11 cellular contexts compared by ENCODE assay signal in the genomic region with DNA sequence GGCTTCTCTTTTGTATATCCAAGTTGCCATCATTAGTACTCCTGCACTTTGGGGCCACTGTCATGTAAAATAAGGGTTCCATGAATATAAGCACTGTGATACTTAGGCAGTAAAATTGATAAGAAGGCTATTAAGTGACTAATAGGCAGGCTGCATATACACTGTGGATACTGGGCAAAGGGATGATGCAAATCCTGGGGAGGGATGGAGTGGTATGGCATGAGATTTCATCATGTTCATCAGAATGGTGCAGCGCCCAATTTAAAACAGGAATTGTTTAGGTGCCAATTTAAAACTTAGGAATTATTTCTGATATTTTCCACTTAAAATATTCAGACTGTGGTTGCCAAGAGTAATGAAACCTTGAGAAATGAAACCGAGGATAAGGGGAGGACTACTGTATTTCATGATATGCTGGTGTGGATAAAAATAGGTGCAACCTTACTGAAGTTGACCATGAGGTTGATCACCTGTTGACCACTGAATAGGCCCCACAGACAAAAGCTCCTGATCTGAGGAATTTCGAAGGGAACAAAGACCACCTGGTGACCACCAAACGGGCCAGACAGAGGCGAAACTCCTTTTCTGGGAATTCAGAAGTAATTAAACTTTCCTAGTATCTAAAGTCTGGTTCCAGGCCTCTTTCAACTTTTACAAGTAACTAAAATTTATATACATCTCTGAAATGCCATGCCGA. TPM values are rescaled to one million over a fixed set of nuclear protein-coding genes. Genes with fewer than 3 reads are reported as not detected.
DNase-seq lines count a peak whose midpoint lies in the region; ATAC-seq and TF ChIP-seq lines count a peak whose summit lies in the region.
"Had no signal": no experiment of that assay in that cellular context is flagged by ENCODE, and none has a peak within 500 bp of the region (broad histone marks: within the 10 kb centered on the region; RNA-seq: fewer than 3 reads in every experiment).

No MANE protein-coding gene starts in this region.

- no peak overlapping the region for H2AFZ ChIP-seq in HCT116 (ENCODE audit: low read depth, low read length, poor library complexity, severe bottlenecking)

- H3K9me3 ChIP-seq in HCT116 (ENCODE audit: control insufficient read depth in 1 of 2, insufficient read depth in 1 of 2, low read depth in 1 of 2, low read length in 2 of 2) = no peaks in the 10 kb centered on the region
- H3K9me3 ChIP-seq in iPS-18a (ENCODE audit: control insufficient read depth, low read depth, low read length) = no peaks in the 10 kb centered on the region
- H3K9me3 ChIP-seq: BLaER1, MG63 had no signal

- TF ChIP-seq POLR2A in HCT116 (IDR thresholded peaks at IDR 0.05; ENCODE audit: borderline replicate concordance, extremely low read depth, insufficient read depth, insufficient read length) = no peak

- H3K4me2 ChIP-seq in HCT116 (ENCODE audit: low read length) = no peak overlapping the region
- H3K4me2 ChIP-seq: BLaER1 had no signal

- H3K27me3 Mint-ChIP-seq in activated T-helper 17 cell treated with anti-CD3 and anti-CD28 coated beads, Interleukin-2, amount 50 U/mL, for 72 hours = no peaks in the 10 kb centered on the region
- no peaks in the 10 kb centered on the region for H3K27me3 Mint-ChIP-seq in T-helper 2 cell treated with Interferon-gamma antibody and Interleukin-4, amounts not matched to agents 5 μg/mL and 100 μg/mL, for 36 hours (ENCODE audit: low read depth)

- H3K9ac ChIP-seq in HCT116 (ENCODE audit: low read length) (no peak overlapping the region), iPS-18a (ENCODE audit: low read length) (peak overlapping the region; percentile 39)
- H3K9ac ChIP-seq: BLaER1 had no signal

- no TSS peak for BruUV-seq in HCT116 (replicated peaks; lab: Mats Ljungman, UMichigan)

- peaks cover 0 to 2% of the 10 kb centered on the region in 2 experiments; a peak in 1 of 4 replicates for H3K36me3 ChIP-seq in HCT116 (ENCODE audit: control insufficient read depth in 1 of 2, insufficient read depth in 2 of 2, low read length in 2 of 2)
- peaks cover 3% of the 10 kb centered on the region for H3K36me3 ChIP-seq in iPS-18a (ENCODE audit: control insufficient read depth, low read depth, low read length)

- peaks cover 96% of the 10 kb centered on the region for H3K79me2 ChIP-seq in HCT116 (ENCODE audit: insufficient read depth, low read length)

- TF ChIP-seq CTCF in AG10803 (conservative IDR thresholded peaks at IDR 0.05; ENCODE audit: low read length) (no peak), HCT116 (IDR thresholded peaks at IDR 0.05 in 2 of 3, conservative IDR thresholded peaks at IDR 0.05 in 1 of 3; ENCODE audit: borderline replicate concordance in 1 of 3, insufficient read depth in 1 of 3, low read depth in 2 of 3, low read length in 2 of 3) (no peak)

- H3K9me3 Mint-ChIP-seq in activated T-helper 17 cell treated with anti-CD3 and anti-CD28 coated beads, Interleukin-2, amount 50 U/mL, for 72 hours = no peaks in the 10 kb centered on the region
- no peaks in the 10 kb centered on the region for H3K9me3 Mint-ChIP-seq in T-helper 2 cell treated with Interferon-gamma antibody and Interleukin-4, amounts not matched to agents 5 μg/mL and 100 μg/mL, for 36 hours

- no peak for TF ChIP-seq RAD21 in HCT116 (IDR thresholded peaks at IDR 0.05; ENCODE audit: low read depth)

- no peaks in the 10 kb centered on the region for H3K27me3 ChIP-seq in HCT116 (ENCODE audit: insufficient read depth, low read length)
- H3K27me3 ChIP-seq in iPS-18a (ENCODE audit: control insufficient read depth, insufficient read depth, low read length) = no peaks in the 10 kb centered on the region
- H3K27me3 ChIP-seq: BLaER1, MG63 had no signal

- ATAC-seq in HCT116 (no peak), GM21619 (IDR thresholded peaks at IDR 0.05; ENCODE audit: unreplicated experiment) (no peak)
- no peak for ATAC-seq in activated T-helper 17 cell treated with anti-CD3 and anti-CD28 coated beads, Interleukin-2, amount 50 U/mL, for 72 hours (replicated peaks)

- H3K9me2 ChIP-seq in HCT116 (ENCODE audit: insufficient read depth) = no peaks in the 10 kb centered on the region

- intact Hi-C loops in HCT116 (cut with micrococcal nuclease) = no loop called here

- H3K4me3 ChIP-seq in AG10803 (ENCODE audit: low read length) (no peak overlapping the region), HCT116 (replicated peaks in 1 of 2; ENCODE audit: low read depth in 1 of 2, low read length in 2 of 2) (no peak overlapping the region), iPS-18a (ENCODE audit: low read length) (peak overlapping the region; percentile 35)
- H3K4me3 ChIP-seq: BLaER1, MG63 had no signal

- H3K36me3 Mint-ChIP-seq in activated T-helper 17 cell treated with anti-CD3 and anti-CD28 coated beads, Interleukin-2, amount 50 U/mL, for 72 hours (ENCODE audit: low read depth) = peaks cover 83% of the 10 kb centered on the region
- peaks cover 38% of the 10 kb centered on the region for H3K36me3 Mint-ChIP-seq in T-helper 2 cell treated with Interferon-gamma antibody and Interleukin-4, amounts not matched to agents 5 μg/mL and 100 μg/mL, for 36 hours (ENCODE audit: low read depth)

- peaks cover 4 to 14% of the 10 kb centered on the region in 2 experiments for H3K4me1 ChIP-seq in HCT116 (ENCODE audit: control insufficient read depth in 1 of 2, insufficient read depth in 2 of 2, low read length in 2 of 2)
- H3K4me1 ChIP-seq in iPS-18a (ENCODE audit: control insufficient read depth, low read depth, low read length) = peaks cover 56% of the 10 kb centered on the region

- H3K4me1 Mint-ChIP-seq in activated T-helper 17 cell treated with anti-CD3 and anti-CD28 coated beads, Interleukin-2, amount 50 U/mL, for 72 hours = peaks cover 52% of the 10 kb centered on the region
- H3K4me1 Mint-ChIP-seq in T-helper 2 cell treated with Interferon-gamma antibody and Interleukin-4, amounts not matched to agents 5 μg/mL and 100 μg/mL, for 36 hours (ENCODE audit: low read depth) = peaks cover 63% of the 10 kb centered on the region

- H3K27ac Mint-ChIP-seq in activated T-helper 17 cell treated with anti-CD3 and anti-CD28 coated beads, Interleukin-2, amount 50 U/mL, for 72 hours = peak overlapping the region; percentile 31
- H3K27ac Mint-ChIP-seq in T-helper 2 cell treated with Interferon-gamma antibody and Interleukin-4, amounts not matched to agents 5 μg/mL and 100 μg/mL, for 36 hours = no peak overlapping the region

- DNase-seq in AG10803 (ENCODE audit: low read depth) (peak; percentile 33), HCT116 (ENCODE audit: low read depth, low spot score) (no peak), HPDE6-E6E7 (ENCODE audit: extremely low spot score) (no peak), NCI-H1092 treated with DMSO at 0.1 percent for 48 hours (lab: John Stamatoyannopoulos, UW) (no peak)
- DNase-seq in T-helper 2 cell treated with Interferon-gamma antibody and Interleukin-4, amounts not matched to agents 5 μg/mL and 100 μg/mL, for 36 hours (ENCODE audit: low spot score) = no peak
- DNase-seq: NCI-H446 had no signal

- H4K20me1 ChIP-seq in HCT116 (ENCODE audit: insufficient read depth) = peaks cover 40% of the 10 kb centered on the region

- CTCF ChIA-PET in HCT116 (lab: Charles Lee) = no interaction called here

- POLR2A ChIA-PET in HCT116 (lab: Charles Lee) = no interaction called here

- peak overlapping the region; percentile 90 for H3K4me3 Mint-ChIP-seq in activated T-helper 17 cell treated with anti-CD3 and anti-CD28 coated beads, Interleukin-2, amount 50 U/mL, for 72 hours
- H3K4me3 Mint-ChIP-seq in T-helper 2 cell treated with Interferon-gamma antibody and Interleukin-4, amounts not matched to agents 5 μg/mL and 100 μg/mL, for 36 hours = no peak overlapping the region

- H3K27ac ChIP-seq in HCT116 (ENCODE audit: low read depth, low read length) (no peak overlapping the region), iPS-18a (ENCODE audit: low read length) (peak overlapping the region; percentile 57)
- H3K27ac ChIP-seq: BLaER1 had no signal

- RAD21 ChIA-PET in HCT116 (lab: Charles Lee; ENCODE audit: low non-redundant PET in 1 of 2, low total read pairs in 2 of 2, uncharacterized antibody in 2 of 2, unreplicated experiment in 2 of 2) = no interaction called here

TF ChIP-seq in HCT116, 20 proteins besides CTCF, POLR2A, EP300 and RAD21:
- TF ChIP-seq YY1 (IDR thresholded peaks at IDR 0.05; ENCODE audit: extremely low read depth, insufficient replicate concordance, low read depth, low read length) (no peak), POLR2AphosphoS5 (IDR thresholded peaks at IDR 0.05; ENCODE audit: low read depth, low read length) (no peak; the same call in 1 of the 2 replicates), ELF1 (IDR thresholded peaks at IDR 0.05; ENCODE audit: borderline replicate concordance, low read depth) (no peak), CEBPB (IDR thresholded peaks at IDR 0.05; ENCODE audit: low read depth) (peak; percentile 75)

RNA-seq across cellular contexts. Expression of gene TRIM39, which starts 4.9 kb away (rescaled TPM):
- total RNA-seq in HCT116 (2021; ENCODE audit: unreplicated experiment) = 11.2 TPM
- polyA plus RNA-seq in HCT116 (2012) = 7.0 and 7.6 TPM in 2 replicates
- 10 to 100 TPM; 12.4 to 16.1 TPM for total RNA-seq in activated T-helper 17 cell treated with anti-CD3 and anti-CD28 coated beads, Interleukin-2, amount 50 U/mL, for 72 hours

RNA-seq across cellular contexts. Expression of gene RPP21, which starts 23.1 kb away (rescaled TPM):
- 70.4 TPM for total RNA-seq in HCT116 (2021; ENCODE audit: unreplicated experiment)
- polyA plus RNA-seq in HCT116 (2012) = 126 and 143 TPM in 2 replicates
- total RNA-seq in activated T-helper 17 cell treated with anti-CD3 and anti-CD28 coated beads, Interleukin-2, amount 50 U/mL, for 72 hours = 10 to 100 TPM; 20.8 to 22.9 TPM
